8 cellular contexts compared by ENCODE assay signal in genomic region chr21:32611471-32611997, GRCh38. TPM values are rescaled to one million over a fixed set of nuclear protein-coding genes. Genes with fewer than 3 reads are reported as not detected.
DNase-seq lines count a peak whose midpoint lies in the region; ATAC-seq and TF ChIP-seq lines count a peak whose summit lies in the region.

No MANE protein-coding gene starts in this region.

- peak; percentile 10 for ATAC-seq in HG02885 (IDR thresholded peaks at IDR 0.05; ENCODE audit: poor library complexity, unreplicated experiment)

- H3K36me3 ChIP-seq in ES-I3 (ENCODE audit: insufficient read depth, low read length) (peaks cover 4% of the 10 kb centered on the region; the same call in 1 of the 2 replicates), ascending aorta (peaks cover 14 to 22% of the 10 kb centered on the region in 2 donors), iPS-15b (ENCODE audit: control insufficient read depth, insufficient read depth, low read length) (peaks cover 7% of the 10 kb centered on the region)

- no peak for TF ChIP-seq CTCF in ascending aorta (IDR thresholded peaks at IDR 0.05)

- H3K9ac ChIP-seq in ES-I3 (ENCODE audit: low read depth, low read length) (peak overlapping the region; percentile 96), iPS-15b (ENCODE audit: low read depth, low read length) (peak overlapping the region; percentile 90)

- intact Hi-C loops in ascending aorta (cut with DNase I): loop anchor here (5.0 kb wide), 5 partner anchors 116 to 949 kb away; partner anchors contain the start of genes IFNAR1, SCAF4, SYNJ1 and URB1

- no peaks in the 10 kb centered on the region for H3K27me3 ChIP-seq in ascending aorta
- H3K27me3 ChIP-seq in iPS-15b (ENCODE audit: control insufficient read depth, insufficient read depth, low read length): no peaks in the 10 kb centered on the region

- H3K4me3 ChIP-seq in ascending aorta (peak overlapping the region; percentile 73 to 83), iPS-15b (ENCODE audit: low read depth, low read length) (peak overlapping the region; percentile 99)

- TF ChIP-seq POLR2A in Raji (IDR thresholded peaks at IDR 0.05; ENCODE audit: insufficient read depth, low read depth, low read length): 0 out of 2 replicates have a peak, but pooled peaks have one; percentile 33

- H3K9me3 ChIP-seq in ES-I3 (ENCODE audit: control insufficient read depth, insufficient read depth, low read length) (no peaks in the 10 kb centered on the region), ascending aorta (no peaks in the 10 kb centered on the region), iPS-15b (ENCODE audit: control insufficient read depth, insufficient read depth, low read length) (no peaks in the 10 kb centered on the region)

- H3K27ac ChIP-seq in ascending aorta: peak overlapping the region; percentile 83 to 86

- H3K4me1 ChIP-seq in ES-I3 (ENCODE audit: insufficient read depth, low read length): no peaks in the 10 kb centered on the region
- peaks cover 0 to 11% of the 10 kb centered on the region in 2 donors for H3K4me1 ChIP-seq in ascending aorta
- H3K4me1 ChIP-seq in iPS-15b (ENCODE audit: control insufficient read depth, insufficient read depth, low read length): peaks cover under 1% of the 10 kb centered on the region

- DNase-seq in ascending aorta (ENCODE audit: low spot score in 2 of 2) (peak in 1 of 2 donors; percentile 65), MV-4-11 (lab: John Stamatoyannopoulos, UW) (no peak), hippocampal formation (lab: John Stamatoyannopoulos, UW) (no peak)
- peak in 2 of 3 donors; percentile 5 to 35 for DNase-seq in stimulated activated CD4-positive, alpha-beta T cell treated with anti-CD3 and anti-CD28 coated beads, Interleukin-12 subunit alpha, Interleukin-12 subunit beta, amount 100 ng/mL, for 48 hours (ENCODE audit: low read depth in 2 of 3, low spot score in 1 of 3)

RNA-seq across cellular contexts. Expression of gene CFAP298, which starts 0.6 kb away (rescaled TPM):
- total RNA-seq in ascending aorta: 18.3 TPM

RNA-seq across cellular contexts. Expression of gene TCP10L, which starts 26.2 kb away (rescaled TPM):
- total RNA-seq in ascending aorta: 3.9 TPM

Comparison
In these comparisons a context has a peak if more than half of its experiments do, and no peak if none do; other contexts are left out.
1. DNase-seq: peak in stimulated activated CD4-positive, alpha-beta T cell treated with anti-CD3 and anti-CD28 coated beads, Interleukin-12 subunit alpha, Interleukin-12 subunit beta, amount 100 ng/mL, for 48 hours (2 of 3); none in MV-4-11 (single experiment) and hippocampal formation (0 of 2).